In the genomic region with DNA sequence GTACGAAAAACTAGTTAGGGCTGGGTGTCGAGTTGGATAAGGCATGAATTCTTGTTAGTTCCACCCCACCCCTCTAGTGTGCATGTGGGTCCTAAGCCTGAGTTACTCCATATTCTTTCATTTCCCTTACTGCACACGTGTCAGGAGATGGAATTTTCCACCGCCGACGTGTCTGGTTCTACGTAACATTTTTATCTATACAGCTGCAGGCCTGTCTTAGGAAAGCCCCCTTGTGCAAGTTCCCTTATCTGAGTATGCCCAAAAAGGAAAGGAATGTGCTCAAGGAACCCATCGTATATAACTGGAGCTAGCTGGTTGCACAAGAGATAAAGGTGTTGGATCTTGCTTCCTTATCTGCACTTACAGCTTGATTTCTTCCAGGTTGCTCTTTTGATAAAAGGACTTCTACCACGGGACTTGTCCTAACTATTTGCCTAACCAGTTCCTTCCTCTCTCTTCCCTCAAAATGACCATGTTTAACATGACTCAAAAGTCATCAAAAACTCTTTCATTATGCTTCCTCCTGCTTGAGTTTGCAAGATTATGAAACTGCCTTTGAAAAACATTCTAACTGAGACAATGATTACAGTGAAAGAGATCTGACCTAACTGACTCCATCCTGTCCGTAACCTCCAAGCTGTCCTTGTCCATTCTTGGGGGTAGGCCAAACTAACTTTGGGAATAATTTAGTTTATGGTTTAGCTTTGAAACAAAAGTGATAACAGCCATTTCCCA, we compare ENCODE assay signal across 11 cellular contexts.
DNase-seq lines count a peak whose midpoint lies in the region; ATAC-seq, FAIRE-seq and TF ChIP-seq lines count a peak whose summit lies in the region.
"Had no signal": no experiment of that assay in that cellular context is flagged by ENCODE, and none has a peak within 500 bp of the region (broad histone marks: within the 10 kb centered on the region; RNA-seq: fewer than 3 reads in every experiment).

No MANE protein-coding gene starts in this region.

- FAIRE-seq in K562 (lab: Jason Lieb, UNC): peak; percentile 93
- FAIRE-seq: colon had no signal

- BruUV-seq in K562 (replicated peaks; lab: Mats Ljungman, UMichigan): no TSS peak

- peaks cover 19% of the 10 kb centered on the region for H3K9me3 ChIP-seq in K562 (replicated peaks; ENCODE audit: control insufficient read depth, insufficient read depth, low read depth, low read length)
- peaks cover 0 to 3% of the 10 kb centered on the region in 2 donors for H3K9me3 ChIP-seq in left lung
- no peaks in the 10 kb centered on the region for H3K9me3 ChIP-seq in tibial nerve
- H3K9me3 ChIP-seq: sigmoid colon had no signal

- ATAC-seq in K562 (peak; percentile 87), left lung (peak; percentile 90), GM18517 (IDR thresholded peaks at IDR 0.05; ENCODE audit: unreplicated experiment) (no peak)

- no peaks in the 10 kb centered on the region for H3K9me1 ChIP-seq in K562 (ENCODE audit: control insufficient read depth, insufficient read depth, low read length)

- H3K4me2 ChIP-seq in K562 (ENCODE audit: insufficient read depth, low read length): peak overlapping the region; percentile 16; the same call in 1 of the 2 replicates

- POLR2A ChIA-PET in K562 (lab: Yijun Ruan, JAX): interaction anchor here (0.6 to 2.2 kb wide), 12 partner anchors 10 to 787 kb away, joined by 3 to 6 read pairs (median 3); no protein-coding TSS in a partner anchor

- H3K27ac ChIP-seq in K562 (ENCODE audit: extremely low read depth, low read depth, low read length): peak overlapping the region; percentile 87
- peak overlapping the region in 1 of 2 donors; percentile 73 for H3K27ac ChIP-seq in left lung
- no peak overlapping the region for H3K27ac ChIP-seq in tibial nerve
- H3K27ac ChIP-seq: sigmoid colon had no signal

- TF ChIP-seq POLR2A in NB4 (IDR thresholded peaks at IDR 0.05; ENCODE audit: extremely low read depth, insufficient read length) (no peak), K562 (conservative IDR thresholded peaks at IDR 0.05) (no peak), tibial nerve (IDR thresholded peaks at IDR 0.05) (no peak)

- intact Hi-C loops in K562 (cut with micrococcal nuclease): loop anchor here (1.0 to 10.0 kb wide), 5 partner anchors 14 to 253 kb away; a partner anchor contains a TSS
- intact Hi-C loops in left lung (cut with DNase I): no loop called here

- TF ChIP-seq RAD21 in K562 (CRISPR knock-in tag; conservative IDR thresholded peaks at IDR 0.05 in 1 of 2, IDR thresholded peaks at IDR 0.05 in 1 of 2): peak; percentile 40 to 67

- peak overlapping the region in 1 of 2 experiments; percentile 11; a peak in 1 of 4 replicates for H3K9ac ChIP-seq in K562 (ENCODE audit: insufficient read depth in 1 of 2, low read depth in 2 of 2, low read length in 2 of 2)

- peak; percentile 100 for TF ChIP-seq EP300 in K562 (IDR thresholded peaks at IDR 0.05; ENCODE audit: low read length)
- TF ChIP-seq EP300 in tibial nerve (IDR thresholded peaks at IDR 0.05): peak; percentile 13 to 16

- H3K36me3 ChIP-seq in K562 (ENCODE audit: control insufficient read depth, insufficient read depth, low read length) (no peaks in the 10 kb centered on the region), left lung (no peaks in the 10 kb centered on the region), tibial nerve (no peaks in the 10 kb centered on the region)
- H3K36me3 ChIP-seq: sigmoid colon had no signal

- in situ Hi-C loops in K562 (cut with MboI) (no loop called here), ACHN (cut with HindIII; ENCODE audit: low pct_ligation_motif_present, low pct_unique_long_range_greater_than_20kb, low sequenced_read_pairs) (no loop called here), G401 (cut with HindIII; ENCODE audit: low sequenced_read_pairs) (no loop called here)

- WGBS in K562 (ENCODE audit: insufficient coverage, low coverage, missing lambda C conversion rate): 1% methylated on average over 10 of the region's 10 CpGs
- 40 to 51% methylated on average over 10 of the region's 10 CpGs for WGBS in tibial nerve, 2 donors

- TF ChIP-seq CTCF in NB4 (IDR thresholded peaks at IDR 0.05; ENCODE audit: low read depth, low read length) (no peak), K562 (IDR thresholded peaks at IDR 0.05 in 2 of 3, conservative IDR thresholded peaks at IDR 0.05 in 1 of 3; ENCODE audit: insufficient read depth in 2 of 3, low read depth in 1 of 3, low read length in 3 of 3) (no peak), left lung (IDR thresholded peaks at IDR 0.05) (no peak), tibial nerve (IDR thresholded peaks at IDR 0.05) (no peak)

- CTCF ChIA-PET in K562 (lab: Yijun Ruan, JAX; ENCODE audit: low intra/inter-chr PET ratio): no interaction called here

- no peaks in the 10 kb centered on the region for H3K79me2 ChIP-seq in K562 (ENCODE audit: control insufficient read depth, insufficient read depth, low read length)

- H3K4me1 ChIP-seq in K562 (replicated peaks in 1 of 2; ENCODE audit: control insufficient read depth in 2 of 2, insufficient read depth in 2 of 2, low read length in 2 of 2) (peaks cover 0 to 26% of the 10 kb centered on the region in 2 experiments; a peak in 4 of 5 replicates), left lung (peaks cover 0 to 22% of the 10 kb centered on the region in 2 donors), tibial nerve (peaks cover 0 to 8% (median 0%) of the 10 kb centered on the region in 4 donors)
- H3K4me1 ChIP-seq: sigmoid colon had no signal

- H3K4me3 ChIP-seq in NB4 (ENCODE audit: low read depth, low read length) (no peak overlapping the region), K562 (no peak overlapping the region), left lung (no peak overlapping the region), tibial nerve (no peak overlapping the region)
- H3K4me3 ChIP-seq: sigmoid colon had no signal

- H3K27me3 ChIP-seq in K562 (ENCODE audit: control insufficient read depth in 2 of 2, insufficient read depth in 2 of 2, low read length in 2 of 2) (no peaks in the 10 kb centered on the region), left lung (no peaks in the 10 kb centered on the region), tibial nerve (no peaks in the 10 kb centered on the region)
- H3K27me3 ChIP-seq: sigmoid colon had no signal

- no peaks in the 10 kb centered on the region for H4K20me1 ChIP-seq in K562 (replicated peaks; ENCODE audit: control insufficient read depth, insufficient read depth, low read length)

- DNase-seq in NB4 (ENCODE audit: low read depth) (peak; percentile 82), K562 (ENCODE audit: extremely low read depth in 1 of 4, low spot score in 3 of 4) (peak; percentile 80 to 93 (median 87)), left lung (peak in 1 of 2 donors; percentile 39), tibial nerve (ENCODE audit: low spot score in 2 of 2) (no peak), ACHN (no peak), G401 (ENCODE audit: low spot score) (no peak)
- DNase-seq: HFFc6, NCI-H2081, sigmoid colon had no signal

- H2AFZ ChIP-seq in K562 (ENCODE audit: low read depth, low read length): peak overlapping the region; percentile 74

TF ChIP-seq in K562, 482 proteins besides CTCF, POLR2A, EP300 and RAD21 (continues in another document):
- TF ChIP-seq, protein P1, sequence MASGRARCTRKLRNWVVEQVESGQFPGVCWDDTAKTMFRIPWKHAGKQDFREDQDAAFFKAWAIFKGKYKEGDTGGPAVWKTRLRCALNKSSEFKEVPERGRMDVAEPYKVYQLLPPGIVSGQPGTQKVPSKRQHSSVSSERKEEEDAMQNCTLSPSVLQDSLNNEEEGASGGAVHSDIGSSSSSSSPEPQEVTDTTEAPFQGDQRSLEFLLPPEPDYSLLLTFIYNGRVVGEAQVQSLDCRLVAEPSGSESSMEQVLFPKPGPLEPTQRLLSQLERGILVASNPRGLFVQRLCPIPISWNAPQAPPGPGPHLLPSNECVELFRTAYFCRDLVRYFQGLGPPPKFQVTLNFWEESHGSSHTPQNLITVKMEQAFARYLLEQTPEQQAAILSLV (tag; IDR thresholded peaks at IDR 0.05): peak; percentile 100
- TF ChIP-seq MXI1 (IDR thresholded peaks at IDR 0.05; ENCODE audit: low read depth, low read length) (peak; percentile 85; the same call in 1 of the 2 replicates), C11orf30 (IDR thresholded peaks at IDR 0.05; ENCODE audit: low read depth) (no peak), ZNF780A (CRISPR knock-in tag; IDR thresholded peaks at IDR 0.05) (peak; percentile 94), ZNF695 (CRISPR knock-in tag; IDR thresholded peaks at IDR 0.05) (peak; percentile 95), DMBX1 (CRISPR knock-in tag; IDR thresholded peaks at IDR 0.05; ENCODE audit: borderline replicate concordance) (peak; percentile 100), RUNX1 (IDR thresholded peaks at IDR 0.05; ENCODE audit: low read depth) (peak; percentile 97), THRAP3 (IDR thresholded peaks at IDR 0.05; ENCODE audit: borderline replicate concordance) (no peak), POU5F1 (IDR thresholded peaks at IDR 0.05; ENCODE audit: borderline replicate concordance, low read depth, low read length, partially characterized antibody) (no peak), POLR2AphosphoS2 (IDR thresholded peaks at IDR 0.05; ENCODE audit: low read length) (no peak), RBM22 (IDR thresholded peaks at IDR 0.05; ENCODE audit: low read depth, low read length, poor library complexity, severe bottlenecking) (no peak), XRCC5 (IDR thresholded peaks at IDR 0.05; ENCODE audit: low read depth, low read length) (no peak)
- TF ChIP-seq, protein P2, sequence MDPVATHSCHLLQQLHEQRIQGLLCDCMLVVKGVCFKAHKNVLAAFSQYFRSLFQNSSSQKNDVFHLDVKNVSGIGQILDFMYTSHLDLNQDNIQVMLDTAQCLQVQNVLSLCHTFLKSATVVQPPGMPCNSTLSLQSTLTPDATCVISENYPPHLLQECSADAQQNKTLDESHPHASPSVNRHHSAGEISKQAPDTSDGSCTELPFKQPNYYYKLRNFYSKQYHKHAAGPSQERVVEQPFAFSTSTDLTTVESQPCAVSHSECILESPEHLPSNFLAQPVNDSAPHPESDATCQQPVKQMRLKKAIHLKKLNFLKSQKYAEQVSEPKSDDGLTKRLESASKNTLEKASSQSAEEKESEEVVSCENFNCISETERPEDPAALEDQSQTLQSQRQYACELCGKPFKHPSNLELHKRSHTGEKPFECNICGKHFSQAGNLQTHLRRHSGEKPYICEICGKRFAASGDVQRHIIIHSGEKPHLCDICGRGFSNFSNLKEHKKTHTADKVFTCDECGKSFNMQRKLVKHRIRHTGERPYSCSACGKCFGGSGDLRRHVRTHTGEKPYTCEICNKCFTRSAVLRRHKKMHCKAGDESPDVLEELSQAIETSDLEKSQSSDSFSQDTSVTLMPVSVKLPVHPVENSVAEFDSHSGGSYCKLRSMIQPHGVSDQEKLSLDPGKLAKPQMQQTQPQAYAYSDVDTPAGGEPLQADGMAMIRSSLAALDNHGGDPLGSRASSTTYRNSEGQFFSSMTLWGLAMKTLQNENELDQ (CRISPR knock-in tag; IDR thresholded peaks at IDR 0.05; ENCODE audit: borderline replicate concordance): no peak

Comparison
In these comparisons a context has a peak if more than half of its experiments do, and no peak if none do; other contexts are left out.
1. DNase-seq: peak in NB4 (single experiment) and K562 (4 of 4); none in tibial nerve (0 of 2), ACHN (single experiment) and G401 (single experiment).